11 cellular contexts compared by ENCODE assay signal in genomic region chr11:2847511-2847910, GRCh38.
"Had no signal": no experiment of that assay in that cellular context is flagged by ENCODE, and none has a peak within 500 bp of the region (broad histone marks: within the 10 kb centered on the region; RNA-seq: fewer than 3 reads in every experiment).

No MANE protein-coding gene starts in this region.

- H3K4me3 ChIP-seq: upper lobe of right lung had no signal

- DNase-seq: activated naive CD4-positive, alpha-beta T cell; anterior cingulate cortex; effector CD8-positive, alpha-beta T cell; foreskin melanocyte; kidney glomerular epithelial cell; mesendoderm; nephron progenitor cell; T1000; upper lobe of right lung had no signal

- ATAC-seq: activated CD4-positive, CD25-positive, alpha-beta regulatory T cell treated with anti-CD3 and anti-CD28 coated beads, Interleukin-2, amount 50 U/mL, for 24 hours; sciatic nerve; upper lobe of right lung had no signal

- H3K9me3 ChIP-seq: upper lobe of right lung had no signal

- H3K36me3 ChIP-seq: upper lobe of right lung had no signal

- H3K27me3 ChIP-seq: upper lobe of right lung had no signal

- H3K27ac ChIP-seq: upper lobe of right lung had no signal

- H3K4me1 ChIP-seq: upper lobe of right lung had no signal
